ENCODE assay signal across 9 cellular contexts in genomic region chr13:81171065-81171647, GRCh38.
DNase-seq lines count a peak whose midpoint lies in the region; ATAC-seq and TF ChIP-seq lines count a peak whose summit lies in the region.
"Had no signal": no experiment of that assay in that cellular context is flagged by ENCODE, and none has a peak within 500 bp of the region (broad histone marks: within the 10 kb centered on the region; RNA-seq: fewer than 3 reads in every experiment).

No MANE protein-coding gene starts in this region.

- H3K27ac Mint-ChIP-seq in activated naive CD8-positive, alpha-beta T cell treated with anti-CD3 and anti-CD28 coated beads for 36 hours, result no peak overlapping the region
- H3K27ac Mint-ChIP-seq in stimulated activated effector memory CD8-positive, alpha-beta T cell treated with anti-CD3 and anti-CD28 coated beads, Interleukin-12 subunit alpha, Interleukin-12 subunit beta, amount 100 ng/mL, for 72 hours, result no peak overlapping the region
- H3K27ac Mint-ChIP-seq: CD4-positive, CD25-positive, alpha-beta regulatory T cell had no signal

- no peaks in the 10 kb centered on the region for H3K36me3 Mint-ChIP-seq in activated naive CD8-positive, alpha-beta T cell treated with anti-CD3 and anti-CD28 coated beads for 36 hours
- H3K36me3 Mint-ChIP-seq in stimulated activated effector memory CD8-positive, alpha-beta T cell treated with anti-CD3 and anti-CD28 coated beads, Interleukin-12 subunit alpha, Interleukin-12 subunit beta, amount 100 ng/mL, for 72 hours, result no peaks in the 10 kb centered on the region
- H3K36me3 Mint-ChIP-seq: CD4-positive, CD25-positive, alpha-beta regulatory T cell had no signal

- H3K36me3 ChIP-seq in gastroesophageal sphincter, result no peaks in the 10 kb centered on the region

- ATAC-seq in HG03354 (IDR thresholded peaks at IDR 0.05; ENCODE audit: poor library complexity, severe bottlenecking, unreplicated experiment), result peak; percentile 74
- ATAC-seq in gastroesophageal sphincter, result no peak
- no peak for ATAC-seq in HG03039 (IDR thresholded peaks at IDR 0.05; ENCODE audit: unreplicated experiment)
- ATAC-seq in stimulated activated effector memory CD8-positive, alpha-beta T cell treated with anti-CD3 and anti-CD28 coated beads, Interleukin-12 subunit alpha, Interleukin-12 subunit beta, amount 100 ng/mL, for 72 hours, result no peak

- peak in 3 of 4 experiments; percentile 14 to 15 (median 14) for TF ChIP-seq CTCF in gastroesophageal sphincter (IDR thresholded peaks at IDR 0.05)

- H3K27ac ChIP-seq in gastroesophageal sphincter, result no peak overlapping the region

- H3K4me3 Mint-ChIP-seq in activated naive CD8-positive, alpha-beta T cell treated with anti-CD3 and anti-CD28 coated beads for 36 hours, result no peak overlapping the region
- H3K4me3 Mint-ChIP-seq in stimulated activated effector memory CD8-positive, alpha-beta T cell treated with anti-CD3 and anti-CD28 coated beads, Interleukin-12 subunit alpha, Interleukin-12 subunit beta, amount 100 ng/mL, for 72 hours, result no peak overlapping the region
- H3K4me3 Mint-ChIP-seq: CD4-positive, CD25-positive, alpha-beta regulatory T cell had no signal

- H3K4me3 ChIP-seq in gastroesophageal sphincter, result no peak overlapping the region

- H3K4me1 Mint-ChIP-seq in activated naive CD8-positive, alpha-beta T cell treated with anti-CD3 and anti-CD28 coated beads for 36 hours, result no peaks in the 10 kb centered on the region
- no peaks in the 10 kb centered on the region for H3K4me1 Mint-ChIP-seq in stimulated activated effector memory CD8-positive, alpha-beta T cell treated with anti-CD3 and anti-CD28 coated beads, Interleukin-12 subunit alpha, Interleukin-12 subunit beta, amount 100 ng/mL, for 72 hours
- H3K4me1 Mint-ChIP-seq: CD4-positive, CD25-positive, alpha-beta regulatory T cell had no signal

- H3K27me3 ChIP-seq in gastroesophageal sphincter, result no peaks in the 10 kb centered on the region

- no peaks in the 10 kb centered on the region for H3K4me1 ChIP-seq in gastroesophageal sphincter

- H3K9me3 Mint-ChIP-seq in activated naive CD8-positive, alpha-beta T cell treated with anti-CD3 and anti-CD28 coated beads for 36 hours, result peaks cover 4% of the 10 kb centered on the region
- H3K9me3 Mint-ChIP-seq in stimulated activated effector memory CD8-positive, alpha-beta T cell treated with anti-CD3 and anti-CD28 coated beads, Interleukin-12 subunit alpha, Interleukin-12 subunit beta, amount 100 ng/mL, for 72 hours, result peaks cover 7% of the 10 kb centered on the region

- H3K27me3 Mint-ChIP-seq in activated naive CD8-positive, alpha-beta T cell treated with anti-CD3 and anti-CD28 coated beads for 36 hours, result no peaks in the 10 kb centered on the region
- H3K27me3 Mint-ChIP-seq: CD4-positive, CD25-positive, alpha-beta regulatory T cell had no signal

- TF ChIP-seq POLR2A in gastroesophageal sphincter (IDR thresholded peaks at IDR 0.05), result no peak

- DNase-seq in NCI-H1105 treated with DMSO at 0.1 percent for 48 hours (lab: John Stamatoyannopoulos, UW), result peak; percentile 24
- DNase-seq in NCI-H1105 (lab: John Stamatoyannopoulos, UW), result no peak
- peak; percentile 50 for DNase-seq in RKO (ENCODE audit: low spot score)
- DNase-seq in activated naive CD8-positive, alpha-beta T cell treated with anti-CD3 and anti-CD28 coated beads for 36 hours, result no peak
- no peak for DNase-seq in stimulated activated effector memory CD8-positive, alpha-beta T cell treated with anti-CD3 and anti-CD28 coated beads, Interleukin-12 subunit alpha, Interleukin-12 subunit beta, amount 100 ng/mL, for 72 hours (ENCODE audit: low spot score in 2 of 2)

- no peak for TF ChIP-seq EP300 in gastroesophageal sphincter (IDR thresholded peaks at IDR 0.05)

- H3K9me3 ChIP-seq in gastroesophageal sphincter, result no peaks in the 10 kb centered on the region

- WGBS in gastroesophageal sphincter (ENCODE audit: low coverage in 1 of 2), 2 donors, result 21 to 34% methylated on average over 3 of the region's 3 CpGs

Comparison
In these comparisons a context has a peak if more than half of its experiments do, and no peak if none do; other contexts are left out.
1. DNase-seq: peak in NCI-H1105 treated with DMSO at 0.1 percent for 48 hours (single experiment) and RKO (single experiment); none in NCI-H1105 (single experiment), activated naive CD8-positive, alpha-beta T cell treated with anti-CD3 and anti-CD28 coated beads for 36 hours (single experiment) and stimulated activated effector memory CD8-positive, alpha-beta T cell treated with anti-CD3 and anti-CD28 coated beads, Interleukin-12 subunit alpha, Interleukin-12 subunit beta, amount 100 ng/mL, for 72 hours (0 of 2).